10 cellular contexts compared by ENCODE assay signal in genomic region chr4:36386691-36387090, GRCh38.
A peak's percentile ranks its signal among the peaks of the same experiment; 100 is the strongest.
DNase-seq lines count a peak whose midpoint lies in the region; ATAC-seq and TF ChIP-seq lines count a peak whose summit lies in the region.
"Had no signal": no experiment of that assay in that cellular context is flagged by ENCODE, and none has a peak within 500 bp of the region (broad histone marks: within the 10 kb centered on the region; RNA-seq: fewer than 3 reads in every experiment).

No MANE protein-coding gene starts in this region.

- TF ChIP-seq CTCF in C4-2B (conservative IDR thresholded peaks at IDR 0.05) = peak; percentile 12

- in situ Hi-C loops in G401 (cut with HindIII; ENCODE audit: low sequenced_read_pairs) = no loop called here

- peak; percentile 4 for DNase-seq in G401 (ENCODE audit: low spot score)
- peak; percentile 29 for DNase-seq in RKO (ENCODE audit: low spot score)
- DNase-seq in globus pallidus (ENCODE audit: low spot score) = peak; percentile 39
- no peak for DNase-seq in DMS114 treated with DMSO at 0.1 percent for 48 hours (lab: John Stamatoyannopoulos, UW; ENCODE audit: unreplicated experiment)
- no peak for DNase-seq in HCEC 1CT
- DNase-seq in stimulated activated CD4-positive, alpha-beta T cell treated with anti-CD3 and anti-CD28 coated beads, Interleukin-12 subunit alpha, Interleukin-12 subunit beta, amount 100 ng/mL, for 4 hours = no peak
- DNase-seq: NCI-H510A, retina had no signal

- ATAC-seq in HG03442 (IDR thresholded peaks at IDR 0.05; ENCODE audit: unreplicated experiment) = no peak

- no peak overlapping the region for H3K27ac ChIP-seq in C4-2B

Comparison
In these comparisons a context has a peak if more than half of its experiments do, and no peak if none do; other contexts are left out.
1. DNase-seq: peak in G401 (single experiment), RKO (single experiment) and globus pallidus (single experiment); none in DMS114 treated with DMSO at 0.1 percent for 48 hours (single experiment), HCEC 1CT (single experiment) and stimulated activated CD4-positive, alpha-beta T cell treated with anti-CD3 and anti-CD28 coated beads, Interleukin-12 subunit alpha, Interleukin-12 subunit beta, amount 100 ng/mL, for 4 hours (single experiment).